In genomic region chr22:32994921-32995320, GRCh38 we compare ENCODE assay signal across 1 cellular context.
TF ChIP-seq lines count a peak whose summit lies in the region.

No MANE protein-coding gene starts in this region.

TF ChIP-seq in WTC11, 78 proteins besides CTCF, POLR2A, EP300 and RAD21 (continued from another document):
- TF ChIP-seq ZBTB43 (CRISPR knock-in tag; IDR thresholded peaks at IDR 0.05) (no peak), SMAD3 (CRISPR knock-in tag; IDR thresholded peaks at IDR 0.05; ENCODE audit: borderline replicate concordance) (no peak), ZNF232 (CRISPR knock-in tag; IDR thresholded peaks at IDR 0.05) (no peak)
